In genomic region chr14:69191340-69192111, GRCh38 we compare ENCODE assay signal across 1 cellular context.
A peak's percentile ranks its signal among the peaks of the same experiment; 100 is the strongest.
TF ChIP-seq lines count a peak whose summit lies in the region.

TSS of gene EXD2 (plus strand) at chr14:69191498. CDS start at chr14:69209471, 17,973 bp downstream.

TF ChIP-seq in K562, 482 proteins besides CTCF, POLR2A, EP300 and RAD21 (continued from another document and continues in another):
- TF ChIP-seq ZNF282 (CRISPR knock-in tag; IDR thresholded peaks at IDR 0.05), result no peak
- TF ChIP-seq PHB (CRISPR knock-in tag; IDR thresholded peaks at IDR 0.05), result no peak
- TF ChIP-seq MTA2 (IDR thresholded peaks at IDR 0.05; ENCODE audit: low read depth), result no peak
- TF ChIP-seq HDAC2 (IDR thresholded peaks at IDR 0.05), result no peak
- TF ChIP-seq PURB (CRISPR knock-in tag; IDR thresholded peaks at IDR 0.05; ENCODE audit: low read depth), result no peak
- no peak for TF ChIP-seq BRD4 (IDR thresholded peaks at IDR 0.05)
- no peak for TF ChIP-seq ZNF780A (CRISPR knock-in tag; IDR thresholded peaks at IDR 0.05)
- TF ChIP-seq CAMTA2 (CRISPR knock-in tag; conservative IDR thresholded peaks at IDR 0.05), result no peak
- TF ChIP-seq RNF219 (CRISPR knock-in tag; IDR thresholded peaks at IDR 0.05), result no peak
- TF ChIP-seq MYNN (IDR thresholded peaks at IDR 0.05), result no peak
- no peak for TF ChIP-seq MYNN (CRISPR knock-in tag; IDR thresholded peaks at IDR 0.05)
- no peak for TF ChIP-seq POU5F1 (IDR thresholded peaks at IDR 0.05; ENCODE audit: borderline replicate concordance, low read depth, low read length, partially characterized antibody)
- no peak for TF ChIP-seq RERE (CRISPR knock-in tag; IDR thresholded peaks at IDR 0.05; ENCODE audit: borderline replicate concordance)
- TF ChIP-seq SOX6 (IDR thresholded peaks at IDR 0.05), result peak; percentile 48; the same call in 1 of the 2 replicates
- TF ChIP-seq SMAD2 (IDR thresholded peaks at IDR 0.05; ENCODE audit: low read depth, low read length), result no peak
- no peak for TF ChIP-seq KDM1A (IDR thresholded peaks at IDR 0.05)
- TF ChIP-seq ZNF586 (CRISPR knock-in tag; conservative IDR thresholded peaks at IDR 0.05), result no peak
- TF ChIP-seq ZNF609 (CRISPR knock-in tag; IDR thresholded peaks at IDR 0.05; ENCODE audit: borderline replicate concordance), result no peak
- TF ChIP-seq ZKSCAN8 (CRISPR knock-in tag; IDR thresholded peaks at IDR 0.05), result no peak
- TF ChIP-seq ILF3 (IDR thresholded peaks at IDR 0.05; ENCODE audit: borderline replicate concordance), result no peak
- no peak for TF ChIP-seq ARID2 (IDR thresholded peaks at IDR 0.05)
- peak; percentile 76 for TF ChIP-seq TOE1 (IDR thresholded peaks at IDR 0.05; ENCODE audit: borderline replicate concordance)
- no peak for TF ChIP-seq TOE1 (CRISPR knock-in tag; IDR thresholded peaks at IDR 0.05; ENCODE audit: borderline replicate concordance, low read depth)
- TF ChIP-seq EP400 (IDR thresholded peaks at IDR 0.05), result peak; percentile 86
- peak; percentile 79 for TF ChIP-seq E2F8 (IDR thresholded peaks at IDR 0.05; ENCODE audit: low read depth, partially characterized antibody)
- no peak for TF ChIP-seq IRF9 (tag; IDR thresholded peaks at IDR 0.05)
- TF ChIP-seq EWSR1 (IDR thresholded peaks at IDR 0.05; ENCODE audit: borderline replicate concordance, low read depth, partially characterized antibody), result no peak
- TF ChIP-seq RBM34 (IDR thresholded peaks at IDR 0.05; ENCODE audit: borderline replicate concordance, insufficient read depth, low read length), result no peak
- TF ChIP-seq ZEB2 (IDR thresholded peaks at IDR 0.05), result peak; percentile 99
- TF ChIP-seq SIRT6 (IDR thresholded peaks at IDR 0.05; ENCODE audit: low read depth, low read length), result no peak
- TF ChIP-seq JUND (IDR thresholded peaks at IDR 0.05; ENCODE audit: borderline replicate concordance, low read depth, low read length), result peak; percentile 87
- peak; percentile 65; the same call in 1 of the 3 replicates for TF ChIP-seq JUND (tag; IDR thresholded peaks at IDR 0.05; ENCODE audit: borderline replicate concordance, low read depth, low read length)
- TF ChIP-seq FOXA3 (CRISPR knock-in tag; conservative IDR thresholded peaks at IDR 0.05 in 1 of 2, IDR thresholded peaks at IDR 0.05 in 1 of 2), result peak in 1 of 2 experiments; percentile 15; a peak in 1 of 4 replicates
- no peak for TF ChIP-seq CREB3 (tag; conservative IDR thresholded peaks at IDR 0.05; ENCODE audit: low read depth)
- TF ChIP-seq HMBOX1 (IDR thresholded peaks at IDR 0.05), result no peak
- no peak for TF ChIP-seq ZNF76 (CRISPR knock-in tag; IDR thresholded peaks at IDR 0.05; ENCODE audit: borderline replicate concordance)
- TF ChIP-seq NR2C1 (IDR thresholded peaks at IDR 0.05), result peak; percentile 97
- peak; percentile 99 for TF ChIP-seq NR2C1 (tag; IDR thresholded peaks at IDR 0.05)
- TF ChIP-seq CBFA2T3 (IDR thresholded peaks at IDR 0.05), result no peak
- peak; percentile 14; the same call in 1 of the 2 replicates for TF ChIP-seq RAD51 (IDR thresholded peaks at IDR 0.05; ENCODE audit: borderline replicate concordance, low read depth)
- TF ChIP-seq CREM (IDR thresholded peaks at IDR 0.05; ENCODE audit: low read depth), result peak; percentile 90
- TF ChIP-seq C11orf30 (IDR thresholded peaks at IDR 0.05; ENCODE audit: low read depth), result peak; percentile 61; the same call in 1 of the 2 replicates
- TF ChIP-seq CREBBP (IDR thresholded peaks at IDR 0.05; ENCODE audit: low read depth, low read length), result no peak
- TF ChIP-seq EZH2 (IDR thresholded peaks at IDR 0.05; ENCODE audit: borderline replicate concordance, low read depth, low read length), result no peak
- TF ChIP-seq ELF2 (CRISPR knock-in tag; IDR thresholded peaks at IDR 0.05), result no peak
- peak; percentile 94 for TF ChIP-seq HINFP (tag; conservative IDR thresholded peaks at IDR 0.05; ENCODE audit: low read depth)
- no peak for TF ChIP-seq ZKSCAN3 (CRISPR knock-in tag; IDR thresholded peaks at IDR 0.05)
- 0 out of 2 replicates have a peak, but pooled peaks have one; percentile 26 for TF ChIP-seq KLF13 (tag; IDR thresholded peaks at IDR 0.05; ENCODE audit: borderline replicate concordance, low read depth)
- 0 out of 2 replicates have a peak, but pooled peaks have one; percentile 40 for TF ChIP-seq XRCC5 (IDR thresholded peaks at IDR 0.05; ENCODE audit: low read depth, low read length)
- no peak for TF ChIP-seq LEF1 (IDR thresholded peaks at IDR 0.05)
